In the genomic region with DNA sequence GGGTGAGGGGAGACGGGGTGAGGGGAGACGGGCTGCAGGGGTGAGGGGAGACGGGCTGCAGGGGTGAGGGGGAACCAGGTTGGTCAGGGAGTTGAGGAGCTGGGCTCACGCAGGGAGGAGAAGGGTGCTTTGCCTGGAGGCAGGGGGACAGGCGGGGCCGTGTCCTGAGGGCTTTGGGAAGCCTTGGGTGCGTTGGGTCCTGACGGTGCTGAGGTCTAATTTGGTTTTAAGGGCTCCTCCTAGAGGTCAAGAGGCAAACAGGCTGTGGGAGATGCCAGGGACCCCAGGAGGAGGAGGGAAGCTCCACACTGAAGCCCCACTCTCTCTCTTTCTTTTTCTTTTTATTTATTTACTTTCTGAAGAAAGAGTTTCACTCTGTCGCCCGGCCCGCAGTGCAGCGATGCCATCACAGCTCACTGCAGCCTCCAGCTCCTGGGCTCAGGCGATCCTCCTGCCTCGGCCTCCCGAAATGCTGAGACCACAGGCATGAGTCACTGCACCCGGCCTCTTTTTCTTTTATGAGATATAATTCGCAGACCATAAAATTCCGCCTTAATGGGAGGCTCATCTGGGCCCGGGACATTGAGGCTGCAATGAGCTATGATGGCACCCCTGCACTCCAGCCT, we compare ENCODE assay signal across 11 cellular contexts. TPM values are rescaled to one million over a fixed set of nuclear protein-coding genes. Genes with fewer than 3 reads are reported as not detected.
DNase-seq lines count a peak whose midpoint lies in the region; ATAC-seq, FAIRE-seq and TF ChIP-seq lines count a peak whose summit lies in the region.
"Had no signal": no experiment of that assay in that cellular context is flagged by ENCODE, and none has a peak within 500 bp of the region (broad histone marks: within the 10 kb centered on the region; RNA-seq: fewer than 3 reads in every experiment).

No MANE protein-coding gene starts in this region.

- FAIRE-seq in RCC 7860 (lab: Jason Lieb, UNC) = no peak
- FAIRE-seq: colon had no signal

- H3K9me3 ChIP-seq in iPS DF 6.9 (ENCODE audit: control insufficient read depth, insufficient read depth, low read length) (no peaks in the 10 kb centered on the region), hepatocyte (ENCODE audit: low read depth) (no peaks in the 10 kb centered on the region)

- no peaks in the 10 kb centered on the region for H3K79me2 ChIP-seq in hepatocyte

- H3K27ac ChIP-seq in iPS DF 6.9 (ENCODE audit: low read length) = no peak overlapping the region
- no peak overlapping the region for H3K27ac ChIP-seq in hepatocyte

- H3K36me3 ChIP-seq in iPS DF 6.9 (ENCODE audit: control insufficient read depth, insufficient read depth, low read length) = no peaks in the 10 kb centered on the region
- no peaks in the 10 kb centered on the region for H3K36me3 ChIP-seq in hepatocyte (replicated peaks; ENCODE audit: insufficient read depth, low read depth)

- no peaks in the 10 kb centered on the region for H3K27me3 ChIP-seq in iPS DF 6.9 (ENCODE audit: control insufficient read depth, insufficient read depth, low read length)
- no peaks in the 10 kb centered on the region for H3K27me3 ChIP-seq in hepatocyte

- H3K9me2 ChIP-seq in hepatocyte (replicated peaks; ENCODE audit: insufficient read depth) = no peaks in the 10 kb centered on the region

- no peak for ATAC-seq in GM21381 (IDR thresholded peaks at IDR 0.05; ENCODE audit: unreplicated experiment)

- WGBS in iPS DF 6.9 (ENCODE audit: insufficient coverage, insufficient read length) = no CpG with 5 or more reads among the region's 19 CpGs
- WGBS in hepatocyte (ENCODE audit: low lambda C conversion rate, missing lambda C conversion rate) = 86% methylated on average over 12 of the region's 19 CpGs

- TF ChIP-seq CTCF in GM12873 (IDR thresholded peaks at IDR 0.05; ENCODE audit: insufficient read depth, low read depth, low read length, missing control alignments) (peak; percentile 37), hepatocyte (IDR thresholded peaks at IDR 0.05; ENCODE audit: poor library complexity) (no peak)

- H2AFZ ChIP-seq in hepatocyte = no peak overlapping the region

- H4K20me1 ChIP-seq in hepatocyte (ENCODE audit: insufficient read depth, poor library complexity, severe bottlenecking) = no peaks in the 10 kb centered on the region

- no peaks in the 10 kb centered on the region for H3K4me1 ChIP-seq in iPS DF 6.9 (ENCODE audit: control insufficient read depth, insufficient read depth, low read length)
- peaks cover 11% of the 10 kb centered on the region for H3K4me1 ChIP-seq in hepatocyte (ENCODE audit: insufficient read depth)

- H3K4me3 ChIP-seq in iPS DF 6.9 (ENCODE audit: low read length) = no peak overlapping the region
- H3K4me3 ChIP-seq in hepatocyte = no peak overlapping the region

- no peak overlapping the region for H3K4me2 ChIP-seq in hepatocyte

- peak; percentile 30 for DNase-seq in NCI-H1092 treated with DMSO at 0.1 percent for 48 hours (lab: John Stamatoyannopoulos, UW)
- no peak for DNase-seq in NCI-H1092 (lab: John Stamatoyannopoulos, UW)
- peak; percentile 69 for DNase-seq in RPMI8226
- DNase-seq in iPS DF 6.9 (ENCODE audit: low read depth, low spot score) = peak; percentile 47
- DNase-seq in RCC 7860 (ENCODE audit: low spot score) = no peak
- DNase-seq in hepatocyte (ENCODE audit: low spot score) = no peak
- DNase-seq: activated CD4-positive, alpha-beta T cell treated with anti-CD3 and anti-CD28 coated beads, Interleukin-2, amount 50 U/mL, for 4 hours had no signal

RNA-seq across cellular contexts. Expression of gene MISP, which starts 9.3 kb away (rescaled TPM):
- 35.7 and 43.7 TPM in 2 replicates for total RNA-seq in hepatocyte
- polyA plus RNA-seq in hepatocyte = 38.4 and 50.9 TPM in 2 replicates
- total RNA-seq: pulmonary artery endothelial cell had no signal

RNA-seq across cellular contexts. Expression of gene PALM, which starts 32.9 kb away (rescaled TPM):
- 27.2 and 34.9 TPM in 2 replicates for total RNA-seq in hepatocyte
- polyA plus RNA-seq in hepatocyte = 22.1 and 23.0 TPM in 2 replicates

RNA-seq across cellular contexts. Expression of gene PRSS57, which starts 46.4 kb away (rescaled TPM):
- 0.16 and 2.4 TPM in 2 replicates for total RNA-seq in hepatocyte
- polyA plus RNA-seq in hepatocyte = 1.2 TPM in 1 of 2 replicates, not detected in the other

RNA-seq across cellular contexts. Expression of gene PTBP1, which starts 55.6 kb away (rescaled TPM):
- total RNA-seq in hepatocyte = 144 and 178 TPM in 2 replicates
- polyA plus RNA-seq in hepatocyte = 204 and 219 TPM in 2 replicates

Comparison
In these comparisons a context has a peak if more than half of its experiments do, and no peak if none do; other contexts are left out.
1. DNase-seq: peak in NCI-H1092 treated with DMSO at 0.1 percent for 48 hours (single experiment), RPMI8226 (single experiment) and iPS DF 6.9 (single experiment); none in NCI-H1092 (single experiment), RCC 7860 (single experiment) and hepatocyte (single experiment).